In genomic region chr20:13638162-13638495, GRCh38 we compare ENCODE assay signal across 8 cellular contexts. TPM values are rescaled to one million over a fixed set of nuclear protein-coding genes. Genes with fewer than 3 reads are reported as not detected.
DNase-seq lines count a peak whose midpoint lies in the region; ATAC-seq and TF ChIP-seq lines count a peak whose summit lies in the region.

No MANE protein-coding gene starts in this region.

- H3K4me1 Mint-ChIP-seq in activated CD4-positive, alpha-beta T cell treated with anti-CD3 and anti-CD28 coated beads for 36 hours: peaks cover 16% of the 10 kb centered on the region

- peak overlapping the region; percentile 82 to 95 for H3K4me3 ChIP-seq in Panc1 (ENCODE audit: low read depth in 2 of 2, low read length in 2 of 2)
- peak overlapping the region; percentile 89 for H3K4me3 ChIP-seq in epithelial cell of proximal tubule (ENCODE audit: low read depth, low read length)
- peak overlapping the region; percentile 84 for H3K4me3 ChIP-seq in osteoblast (ENCODE audit: insufficient read depth, low read length)

- no peak for ATAC-seq in activated CD4-positive, alpha-beta T cell treated with anti-CD3 and anti-CD28 coated beads for 36 hours
- ATAC-seq in Panc1 (no peak; the same call in 1 of the 2 replicates), GM18858 (IDR thresholded peaks at IDR 0.05; ENCODE audit: unreplicated experiment) (no peak)

- H2AFZ ChIP-seq in osteoblast (ENCODE audit: low read length): peak overlapping the region; percentile 80

- POLR2A ChIA-PET in activated CD4-positive, alpha-beta T cell treated with anti-CD3 and anti-CD28 coated beads for 36 hours (lab: Charles Lee): no interaction called here
- POLR2A ChIA-PET in Panc1 (lab: Charles Lee): no interaction called here

- no peaks in the 10 kb centered on the region for H3K36me3 Mint-ChIP-seq in activated CD4-positive, alpha-beta T cell treated with anti-CD3 and anti-CD28 coated beads for 36 hours (ENCODE audit: low read depth)

- DNase-seq in activated CD4-positive, alpha-beta T cell treated with anti-CD3 and anti-CD28 coated beads for 36 hours: no peak
- DNase-seq in activated CD4-positive, alpha-beta T cell treated with anti-CD3 and anti-CD28 coated beads, Interleukin-2, amount 50 U/mL, for 1 hour: no peak
- no peak for DNase-seq in Panc1 (ENCODE audit: low read depth, low spot score)
- DNase-seq in epithelial cell of proximal tubule (ENCODE audit: low read depth): no peak
- DNase-seq in osteoblast (ENCODE audit: insufficient read length, low spot score, missing footprints): no peak
- no peak for DNase-seq in NCI-H1436 (lab: John Stamatoyannopoulos, UW)
- no peak for DNase-seq in CD1c-positive myeloid dendritic cell (ENCODE audit: extremely low spot score)

- H3K4me1 ChIP-seq in Panc1 (ENCODE audit: control insufficient read depth, insufficient read depth, low read length) (peaks cover 4% of the 10 kb centered on the region), osteoblast (ENCODE audit: insufficient read depth, low read length) (peaks cover 6% of the 10 kb centered on the region)

- H3K27me3 Mint-ChIP-seq in activated CD4-positive, alpha-beta T cell treated with anti-CD3 and anti-CD28 coated beads for 36 hours: peaks cover 3% of the 10 kb centered on the region

- peak overlapping the region; percentile 95 for H3K4me2 ChIP-seq in osteoblast (ENCODE audit: insufficient read depth, low read length)

- CTCF ChIA-PET in activated CD4-positive, alpha-beta T cell treated with anti-CD3 and anti-CD28 coated beads for 36 hours (lab: Charles Lee): interaction anchor here (1.3 kb wide), 1 partner anchor 91 kb away, joined by 5 read pairs; no protein-coding TSS in a partner anchor
- CTCF ChIA-PET in Panc1 (lab: Charles Lee): no interaction called here

- H3K79me2 ChIP-seq in osteoblast (ENCODE audit: insufficient read depth, low read length): peaks cover 42% of the 10 kb centered on the region

- in situ Hi-C loops in Panc1 (cut with HindIII; ENCODE audit: low pct_unique_long_range_greater_than_20kb, low sequenced_read_pairs): no loop called here

- no TSS peak for BruUV-seq in Panc1 (replicated peaks; lab: Mats Ljungman, UMichigan)

- H4K20me1 ChIP-seq in osteoblast (ENCODE audit: insufficient read depth, low read length): no peaks in the 10 kb centered on the region

- H3K27ac Mint-ChIP-seq in activated CD4-positive, alpha-beta T cell treated with anti-CD3 and anti-CD28 coated beads for 36 hours: peak overlapping the region; percentile 85

- H3K9me3 Mint-ChIP-seq in activated CD4-positive, alpha-beta T cell treated with anti-CD3 and anti-CD28 coated beads for 36 hours (ENCODE audit: low read depth): no peaks in the 10 kb centered on the region

- H3K9me3 ChIP-seq in Panc1 (ENCODE audit: control insufficient read depth, insufficient read depth, low read depth, low read length) (no peaks in the 10 kb centered on the region), osteoblast (ENCODE audit: low read depth, low read length) (no peaks in the 10 kb centered on the region)

- intact Hi-C loops in activated CD4-positive, alpha-beta T cell treated with anti-CD3 and anti-CD28 coated beads for 36 hours (cut with DNase I, micrococcal nuclease): loop anchor here (1.0 kb wide), 1 partner anchor 146 kb away; the partner anchor contains the start of gene ESF1 (in 2 of the 2)
- intact Hi-C loops in Panc1 (cut with micrococcal nuclease; ENCODE audit: unreplicated experiment): no loop called here

- peaks cover 2% of the 10 kb centered on the region; the same call in 1 of the 2 replicates for H3K36me3 ChIP-seq in Panc1 (ENCODE audit: control insufficient read depth, insufficient read depth, low read length)
- H3K36me3 ChIP-seq in osteoblast (ENCODE audit: insufficient read depth, low read length): no peaks in the 10 kb centered on the region

- H3K27me3 ChIP-seq in Panc1 (ENCODE audit: control insufficient read depth, insufficient read depth, low read length) (no peaks in the 10 kb centered on the region), osteoblast (ENCODE audit: insufficient read depth, low read length) (peaks cover 6% of the 10 kb centered on the region)

- peak overlapping the region; percentile 83 for H3K27ac ChIP-seq in Panc1 (ENCODE audit: low read length)
- H3K27ac ChIP-seq in osteoblast (ENCODE audit: low read depth, low read length): peak overlapping the region; percentile 89

- H3K4me3 Mint-ChIP-seq in activated CD4-positive, alpha-beta T cell treated with anti-CD3 and anti-CD28 coated beads for 36 hours: peak overlapping the region; percentile 87

- TF ChIP-seq CTCF in Panc1 (IDR thresholded peaks at IDR 0.05): no peak
- no peak for TF ChIP-seq CTCF in epithelial cell of proximal tubule (conservative IDR thresholded peaks at IDR 0.05; ENCODE audit: low read depth, low read length)
- TF ChIP-seq CTCF in osteoblast (IDR thresholded peaks at IDR 0.05; ENCODE audit: extremely low read depth, low read depth, low read length): no peak

RNA-seq across cellular contexts. Expression of gene TASP1, which starts 0.6 kb away (rescaled TPM):
- total RNA-seq in activated CD4-positive, alpha-beta T cell treated with anti-CD3 and anti-CD28 coated beads for 36 hours: 10 to 100 TPM in 1 of 2 experiments, 1 to 10 TPM in 1; 8.5 to 10.1 TPM
- total RNA-seq in Panc1 (2021; ENCODE audit: unreplicated experiment) (8.9 TPM), epithelial cell of proximal tubule (4.8 and 5.9 TPM in 2 replicates), osteoblast (8.0 and 9.4 TPM in 2 replicates)
- 3.6 TPM for polyA plus RNA-seq in Panc1 (2012; ENCODE audit: insufficient read length)
